ENCODE assay signal across 8 cellular contexts in the genomic region with DNA sequence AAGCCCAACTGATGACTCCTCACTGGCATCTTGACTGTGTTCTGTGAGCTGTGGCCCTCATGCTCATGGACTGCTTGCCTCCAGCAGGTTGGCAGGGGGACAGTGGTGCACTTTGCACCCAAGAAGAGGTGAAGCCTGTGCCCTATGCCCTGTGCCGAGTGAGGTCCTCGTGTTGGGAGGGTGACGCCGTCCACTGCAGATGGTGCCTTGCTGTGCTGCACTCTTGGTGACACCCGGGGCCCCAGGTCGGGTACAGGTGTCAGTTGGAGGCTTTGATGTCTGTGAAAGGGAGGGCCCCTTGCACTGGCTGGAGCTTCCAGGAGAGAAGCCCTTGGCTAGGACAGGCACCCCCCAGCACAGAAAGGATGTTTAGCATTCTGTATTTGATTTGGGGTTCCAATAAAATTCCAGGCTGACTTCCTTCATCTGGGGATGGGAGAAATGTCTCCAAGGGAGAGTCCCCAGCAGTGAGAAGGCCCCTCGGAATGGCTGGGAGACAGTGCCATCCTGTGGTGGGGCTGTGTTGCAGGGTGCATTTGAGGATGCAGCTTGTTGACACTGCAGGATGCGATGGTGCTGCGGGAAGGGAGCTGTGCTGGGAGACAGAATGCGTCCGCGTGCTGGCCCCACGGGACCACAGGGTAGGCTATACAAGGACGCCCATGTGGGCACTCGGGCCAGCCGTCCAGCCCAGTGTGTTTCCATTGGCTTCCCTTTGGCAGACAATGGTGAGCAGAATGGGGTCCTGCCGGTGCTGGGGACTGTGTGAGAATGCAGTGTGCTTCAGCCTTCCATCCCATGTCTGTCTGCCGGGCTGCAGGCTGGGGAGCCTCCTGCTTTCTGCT. TPM values are rescaled to one million over a fixed set of nuclear protein-coding genes. Genes with fewer than 3 reads are reported as not detected.
DNase-seq lines count a peak whose midpoint lies in the region; ATAC-seq and TF ChIP-seq lines count a peak whose summit lies in the region.

No MANE protein-coding gene starts in this region.

- DNase-seq in SIG-M5 treated with dmso at 0.1 percent for 504 hours (lab: John Stamatoyannopoulos, UW; ENCODE audit: unreplicated experiment) (peak; percentile 31), SIG-M5 (lab: John Stamatoyannopoulos, UW) (no peak), OCI-M1 (lab: John Stamatoyannopoulos, UW) (peak; percentile 70), islet precursor cell (peak; percentile 71), type B pancreatic cell (ENCODE audit: extremely low spot score, unreplicated experiment) (no peak), NCI-H226 (no peak)
- DNase-seq in activated naive CD4-positive, alpha-beta T cell treated with anti-CD3 and anti-CD28 coated beads for 36 hours: peak; percentile 70

- peak; percentile 54 for TF ChIP-seq CTCF in type B pancreatic cell (conservative IDR thresholded peaks at IDR 0.05)

- peaks cover 25% of the 10 kb centered on the region for H3K4me1 Mint-ChIP-seq in activated naive CD4-positive, alpha-beta T cell treated with anti-CD3 and anti-CD28 coated beads for 36 hours (ENCODE audit: low read depth)
- H3K4me1 Mint-ChIP-seq in type B pancreatic cell (ENCODE audit: unreplicated experiment): no peaks in the 10 kb centered on the region

- no peaks in the 10 kb centered on the region for H3K27me3 Mint-ChIP-seq in activated naive CD4-positive, alpha-beta T cell treated with anti-CD3 and anti-CD28 coated beads for 36 hours (ENCODE audit: low read depth)
- H3K27me3 Mint-ChIP-seq in type B pancreatic cell: no peaks in the 10 kb centered on the region

- intact Hi-C loops in activated naive CD4-positive, alpha-beta T cell treated with anti-CD3 and anti-CD28 coated beads for 36 hours (cut with micrococcal nuclease): loop anchor here (1.0 kb wide), 1 partner anchor 159 kb away; no protein-coding TSS in a partner anchor

- ATAC-seq in HG02970 (IDR thresholded peaks at IDR 0.05; ENCODE audit: low FRiP score, unreplicated experiment): no peak

- CTCF ChIA-PET in activated naive CD4-positive, alpha-beta T cell treated with anti-CD3 and anti-CD28 coated beads for 36 hours (lab: Charles Lee): interaction anchor here (0.7 to 2.4 kb wide), 11 partner anchors 9 to 187 kb away, joined by 3 to 11 read pairs (median 3); partner anchors contain the start of gene TRMT2A

- H3K27ac Mint-ChIP-seq in activated naive CD4-positive, alpha-beta T cell treated with anti-CD3 and anti-CD28 coated beads for 36 hours: peak overlapping the region; percentile 68
- peak overlapping the region; percentile 39 for H3K27ac Mint-ChIP-seq in type B pancreatic cell

- H3K36me3 Mint-ChIP-seq in activated naive CD4-positive, alpha-beta T cell treated with anti-CD3 and anti-CD28 coated beads for 36 hours (ENCODE audit: low read depth): peaks cover 7% of the 10 kb centered on the region
- H3K36me3 Mint-ChIP-seq in type B pancreatic cell: no peaks in the 10 kb centered on the region

- H3K9me3 Mint-ChIP-seq in activated naive CD4-positive, alpha-beta T cell treated with anti-CD3 and anti-CD28 coated beads for 36 hours: no peaks in the 10 kb centered on the region
- no peaks in the 10 kb centered on the region for H3K9me3 Mint-ChIP-seq in type B pancreatic cell

- peak overlapping the region; percentile 6 for H3K4me3 Mint-ChIP-seq in activated naive CD4-positive, alpha-beta T cell treated with anti-CD3 and anti-CD28 coated beads for 36 hours
- peak overlapping the region; percentile 41 for H3K4me3 Mint-ChIP-seq in type B pancreatic cell

RNA-seq across cellular contexts. Expression of gene ZDHHC8, which starts 2.5 kb away (rescaled TPM):
- 10 to 100 TPM; 26.4 to 31.3 TPM for total RNA-seq in activated naive CD4-positive, alpha-beta T cell treated with anti-CD3 and anti-CD28 coated beads for 36 hours
- 55.2 and 73.6 TPM in 2 replicates for total RNA-seq in type B pancreatic cell (ENCODE audit: low replicate concordance)

RNA-seq across cellular contexts. Expression of gene TRMT2A, which starts 12.1 kb away (rescaled TPM):
- 10 to 100 TPM; 51.8 to 57.9 TPM for total RNA-seq in activated naive CD4-positive, alpha-beta T cell treated with anti-CD3 and anti-CD28 coated beads for 36 hours
- 57.7 and 64.8 TPM in 2 replicates for total RNA-seq in type B pancreatic cell (ENCODE audit: low replicate concordance)

RNA-seq across cellular contexts. Expression of gene RANBP1, which starts 13.2 kb away (rescaled TPM):
- total RNA-seq in activated naive CD4-positive, alpha-beta T cell treated with anti-CD3 and anti-CD28 coated beads for 36 hours: 100 to 1,000 TPM; 445 to 455 TPM
- total RNA-seq in type B pancreatic cell (ENCODE audit: low replicate concordance): 129 and 235 TPM in 2 replicates

RNA-seq across cellular contexts. Expression of gene CCDC188, which starts 21.7 kb away (rescaled TPM):
- total RNA-seq in activated naive CD4-positive, alpha-beta T cell treated with anti-CD3 and anti-CD28 coated beads for 36 hours: not detected
- 2.6 and 4.3 TPM in 2 replicates for total RNA-seq in type B pancreatic cell (ENCODE audit: low replicate concordance)

RNA-seq across cellular contexts. Expression of gene DGCR8, which starts 49.1 kb away (rescaled TPM):
- 10 to 100 TPM; 29.8 to 36.5 TPM for total RNA-seq in activated naive CD4-positive, alpha-beta T cell treated with anti-CD3 and anti-CD28 coated beads for 36 hours
- 39.0 and 61.3 TPM in 2 replicates for total RNA-seq in type B pancreatic cell (ENCODE audit: low replicate concordance)

Comparison
In these comparisons a context has a peak if more than half of its experiments do, and no peak if none do; other contexts are left out.
1. DNase-seq: peak in SIG-M5 treated with dmso at 0.1 percent for 504 hours (single experiment), OCI-M1 (single experiment), activated naive CD4-positive, alpha-beta T cell treated with anti-CD3 and anti-CD28 coated beads for 36 hours (single experiment) and islet precursor cell (single experiment); none in SIG-M5 (single experiment), type B pancreatic cell (single experiment) and NCI-H226 (single experiment).